ENCODE assay signal across 16 cellular contexts in the genomic region with DNA sequence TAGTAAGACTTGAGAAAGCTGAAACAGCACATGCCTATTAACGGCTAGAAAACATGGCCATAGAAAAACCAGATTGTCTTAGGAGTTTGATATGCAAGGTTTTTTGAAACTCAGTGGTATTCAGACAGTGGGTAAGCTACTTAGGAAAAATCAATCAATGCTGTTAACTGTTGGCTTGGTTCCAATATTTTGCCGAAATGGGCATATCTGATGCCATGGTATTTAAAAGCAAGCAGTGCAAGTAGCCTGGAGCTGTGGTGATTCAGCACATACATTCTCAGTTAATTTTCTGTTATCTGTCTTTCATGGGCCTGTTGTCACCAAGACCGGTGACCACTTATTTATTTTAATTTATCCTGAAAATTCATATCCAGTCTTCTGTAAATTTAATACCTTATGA. TPM values are rescaled to one million over a fixed set of nuclear protein-coding genes. Genes with fewer than 3 reads are reported as not detected.
"Had no signal": no experiment of that assay in that cellular context is flagged by ENCODE, and none has a peak within 500 bp of the region (broad histone marks: within the 10 kb centered on the region; RNA-seq: fewer than 3 reads in every experiment).

No MANE protein-coding gene starts in this region.

- DNase-seq: activated naive CD4-positive, alpha-beta T cell treated with anti-CD3 and anti-CD28 coated beads, Interleukin-2, amount 10 ng/mL, durations not matched to agents 7 days and 5 days; activated T-cell treated with anti-CD3 and anti-CD28 coated beads for 4 hours; erythroblast; gastrocnemius medialis; heart left ventricle; mesendoderm; natural killer cell; stimulated activated CD4-positive, alpha-beta T cell treated with anti-CD3 and anti-CD28 coated beads, Interleukin-15, amount 100 ng/mL, for 24 hours; stimulated activated CD4-positive, alpha-beta T cell treated with anti-CD3 and anti-CD28 coated beads, Interleukin-4, amount 100 ng/mL, for 24 hours; stimulated activated naive CD4-positive, alpha-beta T cell; tibial artery; uterus had no signal

- ATAC-seq: activated CD4-positive, CD25-positive, alpha-beta regulatory T cell treated with anti-CD3 and anti-CD28 coated beads, Interleukin-2, amount 50 U/mL, for 24 hours; activated T-helper 17 cell treated with anti-CD3 and anti-CD28 coated beads, Interleukin-2, amount 50 U/mL, for 72 hours; gastrocnemius medialis; heart left ventricle; natural killer cell had no signal

RNA-seq across cellular contexts. Expression of a gene that starts 17.3 kb away (rescaled TPM):
- total RNA-seq: activated T-helper 17 cell treated with anti-CD3 and anti-CD28 coated beads, Interleukin-2, amount 50 U/mL, for 72 hours; dermis microvascular lymphatic vessel endothelial cell had no signal

RNA-seq across cellular contexts. Expression of a gene that starts 42.2 kb away (rescaled TPM):
- total RNA-seq: activated T-helper 17 cell treated with anti-CD3 and anti-CD28 coated beads, Interleukin-2, amount 50 U/mL, for 72 hours; chondrocyte; natural killer cell had no signal
